9 cellular contexts compared by ENCODE assay signal in genomic region chr3:184227481-184227935, GRCh38. TPM values are rescaled to one million over a fixed set of nuclear protein-coding genes. Genes with fewer than 3 reads are reported as not detected.
DNase-seq lines count a peak whose midpoint lies in the region; ATAC-seq and TF ChIP-seq lines count a peak whose summit lies in the region.
"Had no signal": no experiment of that assay in that cellular context is flagged by ENCODE, and none has a peak within 500 bp of the region (broad histone marks: within the 10 kb centered on the region; RNA-seq: fewer than 3 reads in every experiment).

No MANE protein-coding gene starts in this region.

- peaks cover 46% of the 10 kb centered on the region for H3K27me3 ChIP-seq in brain microvascular endothelial cell (replicated peaks)

- H3K27ac Mint-ChIP-seq in memory B cell (no peak overlapping the region), type B pancreatic cell (no peak overlapping the region)
- H3K27ac Mint-ChIP-seq: stimulated activated naive CD8-positive, alpha-beta T cell treated with anti-CD3 and anti-CD28 coated beads, Interleukin-15, Interleukin-2, amounts not matched to agents 100 ng/mL and 50 ng/mL, for 24 hours had no signal

- peaks cover 31% of the 10 kb centered on the region for H3K27me3 Mint-ChIP-seq in memory B cell
- peaks cover 73% of the 10 kb centered on the region for H3K27me3 Mint-ChIP-seq in type B pancreatic cell

- in situ Hi-C loops in brain microvascular endothelial cell (cut with HindIII; ENCODE audit: low pct_ligation_motif_present, low sequenced_read_pairs) = no loop called here

- H3K4me3 ChIP-seq in brain microvascular endothelial cell (ENCODE audit: low read depth, low read length) = no peak overlapping the region

- H3K27ac ChIP-seq in brain microvascular endothelial cell = no peak overlapping the region

- DNase-seq in NCI-H2171 treated with DMSO at 0.1 percent for 48 hours (lab: John Stamatoyannopoulos, UW) (peak; percentile 34), NCI-H2171 (lab: John Stamatoyannopoulos, UW) (no peak), HUDEP-2 (lab: John Stamatoyannopoulos, UW; ENCODE audit: unreplicated experiment in 76 of 76) (peak in 40 of 76 experiments; percentile 4 to 50 (median 28)), T-helper 9 cell (peak; percentile 51), brain microvascular endothelial cell (no peak), memory B cell (ENCODE audit: low spot score in 2 of 2) (peak; percentile 48 to 58), type B pancreatic cell (ENCODE audit: extremely low spot score, unreplicated experiment) (no peak), epidermal melanocyte (ENCODE audit: insufficient read length, low spot score) (no peak)

- H3K9me3 Mint-ChIP-seq in memory B cell (no peaks in the 10 kb centered on the region), type B pancreatic cell (no peaks in the 10 kb centered on the region)
- H3K9me3 Mint-ChIP-seq: stimulated activated naive CD8-positive, alpha-beta T cell treated with anti-CD3 and anti-CD28 coated beads, Interleukin-15, Interleukin-2, amounts not matched to agents 100 ng/mL and 50 ng/mL, for 24 hours had no signal

- H3K36me3 Mint-ChIP-seq in memory B cell (no peaks in the 10 kb centered on the region), type B pancreatic cell (no peaks in the 10 kb centered on the region)

- H3K36me3 ChIP-seq in brain microvascular endothelial cell (replicated peaks) = no peaks in the 10 kb centered on the region

- H3K4me1 Mint-ChIP-seq in memory B cell (peaks cover 11% of the 10 kb centered on the region), type B pancreatic cell (ENCODE audit: unreplicated experiment) (peaks cover 7% of the 10 kb centered on the region)

- peak; percentile 11 for ATAC-seq in memory B cell (ENCODE audit: low read depth)

- peak; percentile 95 for TF ChIP-seq CTCF in brain microvascular endothelial cell (IDR thresholded peaks at IDR 0.05; ENCODE audit: low read depth, low read length, missing control alignments)
- peak; percentile 83 for TF ChIP-seq CTCF in type B pancreatic cell (conservative IDR thresholded peaks at IDR 0.05)

- no peak overlapping the region for H3K4me3 Mint-ChIP-seq in memory B cell
- H3K4me3 Mint-ChIP-seq in type B pancreatic cell = peak overlapping the region; percentile 45
- H3K4me3 Mint-ChIP-seq: stimulated activated naive CD8-positive, alpha-beta T cell treated with anti-CD3 and anti-CD28 coated beads, Interleukin-15, Interleukin-2, amounts not matched to agents 100 ng/mL and 50 ng/mL, for 24 hours had no signal

RNA-seq across cellular contexts. Expression of gene VWA5B2, which starts 1.9 kb away (rescaled TPM):
- total RNA-seq in type B pancreatic cell (ENCODE audit: low replicate concordance) = 23.7 and 38.7 TPM in 2 replicates

RNA-seq across cellular contexts. Expression of gene ALG3, which starts 21.3 kb away (rescaled TPM):
- 55.7 and 55.8 TPM in 2 replicates for total RNA-seq in type B pancreatic cell (ENCODE audit: low replicate concordance)

RNA-seq across cellular contexts. Expression of gene EEF1AKMT4, which starts 22.0 kb away (rescaled TPM):
- total RNA-seq in type B pancreatic cell (ENCODE audit: low replicate concordance) = 6.4 and 10.2 TPM in 2 replicates

RNA-seq across cellular contexts. Expression of gene CAMK2N2, which starts 33.8 kb away (rescaled TPM):
- 1.9 TPM in 2 replicates for total RNA-seq in type B pancreatic cell (ENCODE audit: low replicate concordance)

RNA-seq across cellular contexts. Expression of gene ABCF3, which starts 41.5 kb away (rescaled TPM):
- total RNA-seq in type B pancreatic cell (ENCODE audit: low replicate concordance) = 72.3 and 74.3 TPM in 2 replicates

Comparison
In these comparisons a context has a peak if more than half of its experiments do, and no peak if none do; other contexts are left out.
1. DNase-seq: peak in NCI-H2171 treated with DMSO at 0.1 percent for 48 hours (single experiment), HUDEP-2 (40 of 76), T-helper 9 cell (single experiment) and memory B cell (2 of 2); none in NCI-H2171 (single experiment), brain microvascular endothelial cell (single experiment), type B pancreatic cell (single experiment) and epidermal melanocyte (single experiment).